8 cellular contexts compared by ENCODE assay signal in genomic region chr2:171521361-171522056, GRCh38. TPM values are rescaled to one million over a fixed set of nuclear protein-coding genes. Genes with fewer than 3 reads are reported as not detected.
DNase-seq lines count a peak whose midpoint lies in the region; ATAC-seq and TF ChIP-seq lines count a peak whose summit lies in the region.

No MANE protein-coding gene starts in this region.

- H3K27ac ChIP-seq in SJSA1 = peak overlapping the region; percentile 53
- peak overlapping the region; percentile 93 to 98 (median 95) for H3K27ac ChIP-seq in sigmoid colon

- TF ChIP-seq POLR2A in sigmoid colon (IDR thresholded peaks at IDR 0.05) = no peak

- H3K4me3 ChIP-seq in SJSA1 (peak overlapping the region; percentile 63), fibroblast of villous mesenchyme (ENCODE audit: low read depth, low read length) (peak overlapping the region; percentile 89), sigmoid colon (peak overlapping the region; percentile 83 to 99 (median 93))

- no peaks in the 10 kb centered on the region for H3K27me3 ChIP-seq in SJSA1 (replicated peaks)
- H3K27me3 ChIP-seq in sigmoid colon = no peaks in the 10 kb centered on the region

- intact Hi-C loops in sigmoid colon (cut with DNase I) = loop anchor here (1.0 to 5.0 kb wide), 4 partner anchors 87 to 594 kb away; partner anchors contain the start of genes DCAF17, GORASP2 and TLK1

- DNase-seq in SJSA1 (ENCODE audit: low read depth in 1 of 2, low spot score in 2 of 2) (no peak), fibroblast of villous mesenchyme (ENCODE audit: low read depth) (no peak), sigmoid colon (no peak), mucosa of gallbladder (ENCODE audit: low spot score) (no peak), C1 segment of cervical spinal cord (lab: John Stamatoyannopoulos, UW) (no peak), NCI-H774 (lab: John Stamatoyannopoulos, UW) (no peak)

- TF ChIP-seq EP300 in sigmoid colon (IDR thresholded peaks at IDR 0.05) = no peak

- no peaks in the 10 kb centered on the region for H3K36me3 ChIP-seq in SJSA1
- no peaks in the 10 kb centered on the region for H3K36me3 ChIP-seq in sigmoid colon

- ATAC-seq in GM18517 (IDR thresholded peaks at IDR 0.05; ENCODE audit: unreplicated experiment) = peak; percentile 2
- no peak for ATAC-seq in GM21423 (IDR thresholded peaks at IDR 0.05; ENCODE audit: unreplicated experiment)

- TF ChIP-seq CTCF in fibroblast of villous mesenchyme (IDR thresholded peaks at IDR 0.05; ENCODE audit: insufficient read depth, low read depth, low read length) = no peak
- no peak for TF ChIP-seq CTCF in sigmoid colon (IDR thresholded peaks at IDR 0.05)

- WGBS in sigmoid colon, 2 donors = 78 to 85% methylated on average over 5 of the region's 5 CpGs

- no peaks in the 10 kb centered on the region for H3K9me3 ChIP-seq in SJSA1 (replicated peaks)
- H3K9me3 ChIP-seq in sigmoid colon = no peaks in the 10 kb centered on the region

- H3K4me1 ChIP-seq in SJSA1 (replicated peaks) (peaks cover 15% of the 10 kb centered on the region), sigmoid colon (peaks cover 0 to 26% (median 21%) of the 10 kb centered on the region in 4 donors)

RNA-seq across cellular contexts. Expression of gene CYBRD1, which starts 0.8 kb away (rescaled TPM):
- total RNA-seq in SJSA1 (2014; rRNA removed; shearing (Covaris generic)) = 49.7 and 66.5 TPM in 2 replicates
- 113 and 189 TPM in 2 replicates for total RNA-seq in fibroblast of villous mesenchyme
- 100 to 1,000 TPM; 119 to 250 (median 197) TPM for total RNA-seq in sigmoid colon
- polyA plus RNA-seq in sigmoid colon = 10 to 100 TPM in 2 of 3 donors, 1 to 10 TPM in 1; 7.6 to 42.6 (median 26.5) TPM
- 126 TPM for total RNA-seq in mucosa of gallbladder
